ENCODE assay signal across 29 cellular contexts in the genomic region with DNA sequence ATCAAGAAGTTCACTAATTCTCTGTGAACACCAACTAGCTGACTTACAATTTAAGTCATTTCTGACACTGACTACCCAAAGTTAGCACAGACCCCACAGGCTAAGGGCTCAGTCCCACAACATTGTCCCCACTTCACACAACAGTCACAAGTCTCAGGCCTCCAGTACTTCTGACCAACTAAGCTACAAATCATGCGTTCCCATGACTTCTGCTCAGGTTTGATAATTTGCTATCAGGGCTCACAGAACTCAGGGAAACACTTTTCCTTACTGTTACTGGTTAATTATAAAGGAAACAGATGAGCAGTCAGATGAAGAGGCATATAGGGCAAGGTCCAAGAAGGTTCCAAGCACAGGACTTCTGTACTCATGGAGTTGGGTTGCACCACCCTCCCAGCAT.
"Had no signal": no experiment of that assay in that cellular context is flagged by ENCODE, and none has a peak within 500 bp of the region (broad histone marks: within the 10 kb centered on the region; RNA-seq: fewer than 3 reads in every experiment).

No MANE protein-coding gene starts in this region.

- H3K27me3 Mint-ChIP-seq: stimulated activated memory B cell treated with anti-CD40 and anti-IgM and Interleukin-4, amounts not matched to agents 10 μg/mL and 1 μg/mL and 100 μg/mL, for 72 hours had no signal

- H3K27ac ChIP-seq: colonic mucosa, esophagus muscularis mucosa, foreskin keratinocyte, gastroesophageal sphincter, heart left ventricle, lower lobe of right lung, psoas muscle, sigmoid colon, spleen, testis, tibial nerve, upper lobe of left lung had no signal

- H3K27me3 ChIP-seq: colonic mucosa, esophagus muscularis mucosa, foreskin keratinocyte, gastroesophageal sphincter, heart left ventricle, sigmoid colon, spleen, testis, tibial nerve, upper lobe of left lung had no signal

- H3K4me1 Mint-ChIP-seq: naive thymus-derived CD8-positive, alpha-beta T cell; nephron progenitor cell; stimulated activated memory B cell treated with anti-CD40 and anti-IgM and Interleukin-4, amounts not matched to agents 10 μg/mL and 1 μg/mL and 100 μg/mL, for 72 hours had no signal

- H3K4me3 Mint-ChIP-seq: naive thymus-derived CD8-positive, alpha-beta T cell; nephron progenitor cell; stimulated activated memory B cell treated with anti-CD40 and anti-IgM and Interleukin-4, amounts not matched to agents 10 μg/mL and 1 μg/mL and 100 μg/mL, for 72 hours had no signal

- H3K9me3 Mint-ChIP-seq: nephron progenitor cell had no signal

- H3K27ac Mint-ChIP-seq: naive thymus-derived CD8-positive, alpha-beta T cell; nephron progenitor cell; stimulated activated memory B cell treated with anti-CD40 and anti-IgM and Interleukin-4, amounts not matched to agents 10 μg/mL and 1 μg/mL and 100 μg/mL, for 72 hours had no signal

- DNase-seq: colonic mucosa; dermis blood vessel endothelial cell; effector memory CD4-positive, alpha-beta T cell; foreskin keratinocyte; heart left ventricle; hippocampal formation; kidney glomerular epithelial cell; left colon; left ventricle myocardium superior; lower lobe of right lung; naive thymus-derived CD8-positive, alpha-beta T cell; nephron progenitor cell; nucleus accumbens; psoas muscle; right cardiac atrium; sigmoid colon; spleen; stimulated activated CD4-positive, alpha-beta T cell treated with anti-CD3 and anti-CD28 coated beads, Interleukin-4, amount 100 ng/mL, for 4 hours; stimulated activated naive CD8-positive, alpha-beta T cell treated with anti-CD3 and anti-CD28 coated beads, Interleukin-15, Interleukin-2, amounts not matched to agents 100 U/mL and 50 U/mL, for 24 hours; substantia nigra; testis; upper lobe of left lung had no signal

- H3K4me3 ChIP-seq: colonic mucosa, esophagus muscularis mucosa, gastroesophageal sphincter, heart left ventricle, lower lobe of right lung, psoas muscle, sigmoid colon, spleen, testis, tibial nerve, upper lobe of left lung had no signal

- H3K9me3 ChIP-seq: colonic mucosa, esophagus muscularis mucosa, gastroesophageal sphincter, lower lobe of right lung, psoas muscle, sigmoid colon, testis, tibial nerve, upper lobe of left lung had no signal

- ATAC-seq: foreskin keratinocyte; gastroesophageal sphincter; heart left ventricle; left colon; left ventricle myocardium superior; lower lobe of right lung; naive thymus-derived CD8-positive, alpha-beta T cell; psoas muscle; right cardiac atrium; stimulated activated memory B cell treated with anti-CD40 and anti-IgM and Interleukin-4, amounts not matched to agents 10 μg/mL and 1 μg/mL and 100 μg/mL, for 72 hours; stimulated activated naive CD8-positive, alpha-beta T cell treated with anti-CD3 and anti-CD28 coated beads, Interleukin-15, Interleukin-2, amounts not matched to agents 100 U/mL and 50 U/mL, for 24 hours had no signal

- H3K36me3 ChIP-seq: colonic mucosa, esophagus muscularis mucosa, gastroesophageal sphincter, heart left ventricle, lower lobe of right lung, sigmoid colon, spleen, tibial nerve, upper lobe of left lung had no signal

- H3K4me1 ChIP-seq: colonic mucosa, esophagus muscularis mucosa, foreskin keratinocyte, gastroesophageal sphincter, heart left ventricle, lower lobe of right lung, psoas muscle, sigmoid colon, spleen, testis, tibial nerve, upper lobe of left lung had no signal

- FAIRE-seq: endometrium, islet of Langerhans, urothelium cell line had no signal
